ENCODE assay signal across 2 cellular contexts in genomic region chr20:38583306-38583705, GRCh38.
A peak's percentile ranks its signal among the peaks of the same experiment; 100 is the strongest.
TF ChIP-seq lines count a peak whose summit lies in the region.

No MANE protein-coding gene starts in this region.

TF ChIP-seq in HepG2, 621 proteins besides CTCF, POLR2A, EP300 and RAD21 (continues in another document):
- no peak for TF ChIP-seq IKZF4 (CRISPR knock-in tag; IDR thresholded peaks at IDR 0.05; ENCODE audit: borderline replicate concordance, low read depth, not compliant biosample characterization)
- TF ChIP-seq ZMAT5 (CRISPR knock-in tag; IDR thresholded peaks at IDR 0.05; ENCODE audit: borderline replicate concordance, low read depth) = no peak
- TF ChIP-seq ZNF160 (CRISPR knock-in tag; IDR thresholded peaks at IDR 0.05) = no peak
- TF ChIP-seq ZNF776 (CRISPR knock-in tag; IDR thresholded peaks at IDR 0.05) = no peak
- TF ChIP-seq ZNF670 (CRISPR knock-in tag; IDR thresholded peaks at IDR 0.05; ENCODE audit: borderline replicate concordance) = no peak
- no peak for TF ChIP-seq ZNF407 (CRISPR knock-in tag; IDR thresholded peaks at IDR 0.05; ENCODE audit: not compliant biosample characterization)
- TF ChIP-seq THAP9 (CRISPR knock-in tag; IDR thresholded peaks at IDR 0.05; ENCODE audit: borderline replicate concordance) = peak; percentile 35; the same call in 1 of the 2 replicates
- 0 out of 2 replicates have a peak, but pooled peaks have one; percentile 24 for TF ChIP-seq ZNF629 (CRISPR knock-in tag; conservative IDR thresholded peaks at IDR 0.05)
- no peak for TF ChIP-seq RFXANK (CRISPR knock-in tag; IDR thresholded peaks at IDR 0.05)

TF ChIP-seq in HEK293, 187 proteins besides CTCF, POLR2A, EP300 and RAD21:
- TF ChIP-seq PRDM1 (tag by site-specific recombination; IDR thresholded peaks at IDR 0.05) (no peak), ZNF157 (tag by site-specific recombination; IDR thresholded peaks at IDR 0.05) (peak; percentile 95)
